In genomic region chr11:70428701-70429427, GRCh38 we compare ENCODE assay signal across 18 cellular contexts. TPM values are rescaled to one million over a fixed set of nuclear protein-coding genes. Genes with fewer than 3 reads are reported as not detected.
DNase-seq lines count a peak whose midpoint lies in the region; ATAC-seq and TF ChIP-seq lines count a peak whose summit lies in the region.
"Had no signal": no experiment of that assay in that cellular context is flagged by ENCODE, and none has a peak within 500 bp of the region (broad histone marks: within the 10 kb centered on the region; RNA-seq: fewer than 3 reads in every experiment).

No MANE protein-coding gene starts in this region.

- H3K27me3 Mint-ChIP-seq in glutamatergic neuron (ENCODE audit: unreplicated experiment) = peaks cover 9% of the 10 kb centered on the region

- H3K9me3 ChIP-seq in right atrium auricular region (no peaks in the 10 kb centered on the region), SU-DHL-6 (ENCODE audit: insufficient read depth, low read length) (no peaks in the 10 kb centered on the region), osteoblast (ENCODE audit: low read depth, low read length) (no peaks in the 10 kb centered on the region), A673 (ENCODE audit: low read depth, low read length, poor library complexity, severe bottlenecking) (no peaks in the 10 kb centered on the region), esophagus muscularis mucosa (no peaks in the 10 kb centered on the region)
- H3K9me3 ChIP-seq: BLaER1 treated with 17β-estradiol and CSF1 and Interleukin-3, amounts not matched to agents 10 nM and 100 nM; HAP-1 had no signal

- intact Hi-C loops in left ventricle myocardium superior (cut with micrococcal nuclease) = no loop called here
- intact Hi-C loops in A673 (cut with micrococcal nuclease; ENCODE audit: unreplicated experiment) = no loop called here
- intact Hi-C loops in head of caudate nucleus (cut with DNase I) = no loop called here
- intact Hi-C loops in esophagus muscularis mucosa (cut with DNase I) = no loop called here

- H3K4me1 ChIP-seq in right atrium auricular region = no peaks in the 10 kb centered on the region
- H3K4me1 ChIP-seq in osteoblast (ENCODE audit: insufficient read depth, low read length) = peaks cover 8% of the 10 kb centered on the region
- H3K4me1 ChIP-seq in A673 (ENCODE audit: insufficient read depth, low read length, poor library complexity, severe bottlenecking) = no peaks in the 10 kb centered on the region
- peaks cover 0 to 3% (median 0%) of the 10 kb centered on the region in 4 donors for H3K4me1 ChIP-seq in esophagus muscularis mucosa
- H3K4me1 ChIP-seq: HAP-1 had no signal

- H3F3A ChIP-seq in SU-DHL-6 (ENCODE audit: insufficient read depth) = no peaks in the 10 kb centered on the region

- CTCF ChIA-PET in A673 (lab: Charles Lee) = no interaction called here

- H3K9me3 Mint-ChIP-seq in glutamatergic neuron (ENCODE audit: unreplicated experiment) = peaks cover 14% of the 10 kb centered on the region
- H3K9me3 Mint-ChIP-seq: CD8-positive, alpha-beta T cell had no signal

- peaks cover 20% of the 10 kb centered on the region for H3K4me1 Mint-ChIP-seq in glutamatergic neuron (ENCODE audit: low read depth, unreplicated experiment)

- H3K36me3 ChIP-seq in right atrium auricular region = peaks cover 89% of the 10 kb centered on the region
- H3K36me3 ChIP-seq in SU-DHL-6 (ENCODE audit: low read length) = no peaks in the 10 kb centered on the region
- peaks cover 79% of the 10 kb centered on the region for H3K36me3 ChIP-seq in osteoblast (ENCODE audit: insufficient read depth, low read length)
- peaks cover 84% of the 10 kb centered on the region for H3K36me3 ChIP-seq in A673 (ENCODE audit: insufficient read depth, low read length, poor library complexity, severe bottlenecking)
- peaks cover 61 to 99% (median 98%) of the 10 kb centered on the region in 4 donors for H3K36me3 ChIP-seq in esophagus muscularis mucosa
- H3K36me3 ChIP-seq: BLaER1 treated with 17β-estradiol and CSF1 and Interleukin-3, amounts not matched to agents 10 nM and 100 nM had no signal

- no peaks in the 10 kb centered on the region for H3K9me2 ChIP-seq in SU-DHL-6 (replicated peaks; ENCODE audit: insufficient read depth, low read length)

- TF ChIP-seq POLR2A in esophagus muscularis mucosa (IDR thresholded peaks at IDR 0.05; ENCODE audit: low read depth) = no peak

- no peak overlapping the region for H2AFZ ChIP-seq in SU-DHL-6 (ENCODE audit: low read depth, low read length, severe bottlenecking)
- no peak overlapping the region for H2AFZ ChIP-seq in osteoblast (ENCODE audit: low read length)

- 92% methylated on average over 18 of the region's 18 CpGs for WGBS in esophagus muscularis mucosa

- H3K4me2 ChIP-seq in SU-DHL-6 (ENCODE audit: low read depth, low read length, poor library complexity, severe bottlenecking) (no peak overlapping the region), osteoblast (ENCODE audit: insufficient read depth, low read length) (no peak overlapping the region)

- H3K27ac ChIP-seq in right atrium auricular region = no peak overlapping the region
- H3K27ac ChIP-seq in SU-DHL-6 (ENCODE audit: low read depth, low read length) = peak overlapping the region; percentile 65; the same call in 1 of the 2 replicates
- H3K27ac ChIP-seq in osteoblast (ENCODE audit: low read depth, low read length) = no peak overlapping the region
- H3K27ac ChIP-seq in A673 (ENCODE audit: low read depth, low read length, poor library complexity, severe bottlenecking) = no peak overlapping the region
- no peak overlapping the region for H3K27ac ChIP-seq in esophagus muscularis mucosa (replicated peaks in 1 of 4)
- H3K27ac ChIP-seq: BLaER1 treated with 17β-estradiol and CSF1 and Interleukin-3, amounts not matched to agents 10 nM and 100 nM; HL-60 had no signal

- H3K36me3 Mint-ChIP-seq in glutamatergic neuron (ENCODE audit: unreplicated experiment) = no peaks in the 10 kb centered on the region
- H3K36me3 Mint-ChIP-seq: CD8-positive, alpha-beta T cell had no signal

- H3K4me3 Mint-ChIP-seq in glutamatergic neuron (ENCODE audit: unreplicated experiment) = no peak overlapping the region
- H3K4me3 Mint-ChIP-seq: B cell; CD8-positive, alpha-beta T cell had no signal

- ATAC-seq in left ventricle myocardium superior = no peak
- ATAC-seq: CD8-positive, alpha-beta T cell; GM12878 had no signal

- no TSS peak for BruUV-seq in A673 (replicated peaks; lab: Mats Ljungman, UMichigan)

- TF ChIP-seq CTCF in right atrium auricular region (IDR thresholded peaks at IDR 0.05) (no peak), SU-DHL-6 (IDR thresholded peaks at IDR 0.05; ENCODE audit: insufficient read depth, low read length, poor library complexity, severe bottlenecking) (no peak), glutamatergic neuron (IDR thresholded peaks at IDR 0.05; ENCODE audit: partially characterized antibody, unreplicated experiment) (no peak), osteoblast (IDR thresholded peaks at IDR 0.05; ENCODE audit: extremely low read depth, low read depth, low read length) (no peak), A673 (conservative IDR thresholded peaks at IDR 0.05; ENCODE audit: low read depth, low read length) (no peak), esophagus muscularis mucosa (IDR thresholded peaks at IDR 0.05) (no peak)

- peak overlapping the region; percentile 28 for H3K27ac Mint-ChIP-seq in glutamatergic neuron (ENCODE audit: unreplicated experiment)
- H3K27ac Mint-ChIP-seq: B cell; CD8-positive, alpha-beta T cell had no signal

- H3K79me2 ChIP-seq in SU-DHL-6 (ENCODE audit: insufficient read depth, low read length) (no peaks in the 10 kb centered on the region), osteoblast (ENCODE audit: insufficient read depth, low read length) (peaks cover 48% of the 10 kb centered on the region)

- H3K27me3 ChIP-seq in right atrium auricular region = no peaks in the 10 kb centered on the region
- H3K27me3 ChIP-seq in SU-DHL-6 (ENCODE audit: low read length) = no peaks in the 10 kb centered on the region
- no peaks in the 10 kb centered on the region for H3K27me3 ChIP-seq in osteoblast (ENCODE audit: insufficient read depth, low read length)
- no peaks in the 10 kb centered on the region for H3K27me3 ChIP-seq in A673 (replicated peaks; ENCODE audit: insufficient read depth, low read depth, low read length, poor library complexity)
- no peaks in the 10 kb centered on the region for H3K27me3 ChIP-seq in esophagus muscularis mucosa

- no peak overlapping the region for H3K9ac ChIP-seq in SU-DHL-6 (ENCODE audit: low read length)

- DNase-seq in left ventricle myocardium superior (peak; percentile 16), right atrium auricular region (ENCODE audit: low spot score) (no peak), glutamatergic neuron (no peak), osteoblast (ENCODE audit: insufficient read length, low spot score, missing footprints) (peak; percentile 75), A673 (ENCODE audit: low spot score) (no peak), head of caudate nucleus (no peak), esophagus muscularis mucosa (ENCODE audit: extremely low spot score) (no peak)
- DNase-seq: 8988T; Calu3; CD8-positive, alpha-beta T cell; DMS79 treated with DMSO at 0.1 percent for 48 hours; IMR-90 had no signal

- POLR2A ChIA-PET in A673 (lab: Charles Lee; ENCODE audit: low non-redundant PET) = no interaction called here

- H4K20me1 ChIP-seq in SU-DHL-6 (ENCODE audit: low read depth, low read length) (no peaks in the 10 kb centered on the region), osteoblast (ENCODE audit: insufficient read depth, low read length) (peaks cover 60% of the 10 kb centered on the region)

- no peak for TF ChIP-seq EP300 in esophagus muscularis mucosa (IDR thresholded peaks at IDR 0.05)

- H3K4me3 ChIP-seq in right atrium auricular region (no peak overlapping the region), SU-DHL-6 (ENCODE audit: insufficient read depth, low read length, poor library complexity, severe bottlenecking) (no peak overlapping the region), osteoblast (ENCODE audit: insufficient read depth, low read length) (no peak overlapping the region), A673 (ENCODE audit: low read depth, low read length, poor library complexity, severe bottlenecking) (no peak overlapping the region), esophagus muscularis mucosa (no peak overlapping the region)
- H3K4me3 ChIP-seq: BLaER1 treated with 17β-estradiol and CSF1 and Interleukin-3, amounts not matched to agents 10 nM and 100 nM; GM12878; HAP-1 had no signal

RNA-seq across cellular contexts. Expression of gene CTTN, which starts 30.5 kb away (rescaled TPM):
- 169 TPM for total RNA-seq in left ventricle myocardium superior
- 10 to 100 TPM; 67.0 to 99.2 TPM for total RNA-seq in right atrium auricular region
- 296 TPM for total RNA-seq in glutamatergic neuron (ENCODE audit: unreplicated experiment)
- total RNA-seq in osteoblast = 426 and 429 TPM in 2 replicates
- total RNA-seq in A673 (2021) = 247 TPM in 2 replicates
- 100 to 1,000 TPM; 111 to 164 (median 146) TPM for total RNA-seq in esophagus muscularis mucosa
- total RNA-seq: B cell had no signal

Comparison
In these comparisons a context has a peak if more than half of its experiments do, and no peak if none do; other contexts are left out.
1. DNase-seq: peak in left ventricle myocardium superior (single experiment) and osteoblast (single experiment); none in right atrium auricular region (single experiment), glutamatergic neuron (single experiment), A673 (single experiment), head of caudate nucleus (0 of 42) and esophagus muscularis mucosa (single experiment).